Comparison of ENCODE assay signal across 10 cellular contexts in the genomic region with DNA sequence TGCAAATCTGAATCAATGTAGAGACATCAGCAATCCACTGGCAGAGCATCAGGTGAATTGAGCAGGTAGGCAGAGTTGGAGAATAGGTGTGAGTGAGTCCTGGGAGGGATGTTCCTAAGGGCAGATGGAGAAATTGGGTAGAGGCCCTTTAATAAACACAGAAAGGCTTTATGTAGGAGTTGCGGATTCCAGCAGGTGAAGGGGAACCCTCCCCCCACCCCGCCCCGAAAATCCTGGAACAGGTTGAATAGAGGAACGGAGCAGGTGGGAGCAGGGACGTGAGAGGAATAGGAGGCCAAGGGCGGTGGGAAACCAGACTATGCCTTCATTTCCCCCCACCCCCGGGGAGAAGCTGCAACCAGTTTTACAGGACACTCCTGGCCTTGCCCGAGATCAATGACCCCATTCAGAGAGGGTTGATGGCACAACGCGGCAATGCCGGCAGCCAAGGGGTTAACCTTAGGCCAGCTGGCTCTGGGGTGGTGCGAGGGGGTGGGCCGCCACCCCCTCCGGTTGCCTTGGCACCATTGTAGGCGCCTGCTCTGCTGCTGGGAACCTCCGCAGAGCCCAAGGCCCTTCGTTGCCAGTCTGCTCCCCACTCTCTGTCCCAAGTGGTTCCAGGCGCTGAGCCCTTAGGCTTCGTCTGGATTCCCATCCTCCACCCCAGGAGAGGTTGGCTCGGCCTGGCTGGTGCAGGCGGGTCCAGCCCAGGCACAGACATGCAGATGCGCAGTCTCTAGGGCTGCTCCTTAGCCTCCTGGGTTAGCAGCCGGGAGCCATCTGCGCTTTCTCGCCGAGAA. TPM values are rescaled to one million over a fixed set of nuclear protein-coding genes. Genes with fewer than 3 reads are reported as not detected.
DNase-seq lines count a peak whose midpoint lies in the region; ATAC-seq lines count a peak whose summit lies in the region.
"Had no signal": no experiment of that assay in that cellular context is flagged by ENCODE, and none has a peak within 500 bp of the region (broad histone marks: within the 10 kb centered on the region; RNA-seq: fewer than 3 reads in every experiment).

No MANE protein-coding gene starts in this region.

- H3K27ac Mint-ChIP-seq in activated CD8-positive, alpha-beta T cell treated with anti-CD3 and anti-CD28 coated beads, Interleukin-2, amount 10 ng/mL, durations not matched to agents 7 days and 5 days: no peak overlapping the region

- peaks cover 35% of the 10 kb centered on the region for H3K27me3 Mint-ChIP-seq in activated CD8-positive, alpha-beta T cell treated with anti-CD3 and anti-CD28 coated beads, Interleukin-2, amount 10 ng/mL, durations not matched to agents 7 days and 5 days (ENCODE audit: low read depth)

- H3K36me3 ChIP-seq in Karpas-422 (ENCODE audit: insufficient read depth, low read length): no peaks in the 10 kb centered on the region
- H3K36me3 ChIP-seq: neutrophil had no signal

- no peaks in the 10 kb centered on the region for H3K9me3 Mint-ChIP-seq in activated CD8-positive, alpha-beta T cell treated with anti-CD3 and anti-CD28 coated beads, Interleukin-2, amount 10 ng/mL, durations not matched to agents 7 days and 5 days (ENCODE audit: insufficient read depth)

- H3K4me3 ChIP-seq in Karpas-422 (ENCODE audit: low read length): no peak overlapping the region

- H3K4me1 ChIP-seq in Karpas-422 (ENCODE audit: low read length): peaks cover 23% of the 10 kb centered on the region

- no peaks in the 10 kb centered on the region for H3K9me2 ChIP-seq in Karpas-422 (replicated peaks; ENCODE audit: insufficient read depth, low read length)

- 0 out of 2 replicates have a peak, but pooled peaks cover 4% of the 10 kb centered on the region for H4K20me1 ChIP-seq in Karpas-422 (ENCODE audit: insufficient read depth, low read depth, low read length)

- no peaks in the 10 kb centered on the region for H3K79me2 ChIP-seq in Karpas-422 (ENCODE audit: low read length)

- H3K9ac ChIP-seq in Karpas-422 (ENCODE audit: low read length): no peak overlapping the region

- peak overlapping the region; percentile 31 for H3K4me2 ChIP-seq in Karpas-422 (ENCODE audit: low read depth, low read length, poor library complexity, severe bottlenecking)

- intact Hi-C loops in left cardiac atrium (cut with DNase I) (no loop called here), posterior cingulate gyrus (cut with DNase I) (loop anchor here (1.0 to 2.0 kb wide), 2 partner anchors 19 to 87 kb away; no protein-coding TSS in a partner anchor)

- H3K4me1 Mint-ChIP-seq in activated CD8-positive, alpha-beta T cell treated with anti-CD3 and anti-CD28 coated beads, Interleukin-2, amount 10 ng/mL, durations not matched to agents 7 days and 5 days (ENCODE audit: low read depth): peaks cover 17% of the 10 kb centered on the region

- H2AFZ ChIP-seq in Karpas-422 (ENCODE audit: low read length): no peak overlapping the region

- H3K27me3 ChIP-seq in Karpas-422 (ENCODE audit: low read length): no peaks in the 10 kb centered on the region

- H3K27ac ChIP-seq in Karpas-422 (ENCODE audit: low read length): no peak overlapping the region
- H3K27ac ChIP-seq: HL-60, neutrophil had no signal

- H3K36me3 Mint-ChIP-seq in activated CD8-positive, alpha-beta T cell treated with anti-CD3 and anti-CD28 coated beads, Interleukin-2, amount 10 ng/mL, durations not matched to agents 7 days and 5 days (ENCODE audit: low read depth): no peaks in the 10 kb centered on the region

- no peaks in the 10 kb centered on the region for H3K9me3 ChIP-seq in Karpas-422 (ENCODE audit: low read length)
- H3K9me3 ChIP-seq: neutrophil had no signal

- CTCF ChIA-PET in activated CD8-positive, alpha-beta T cell treated with anti-CD3 and anti-CD28 coated beads, Interleukin-2, amount 10 ng/mL, durations not matched to agents 7 days and 5 days (lab: Charles Lee): interaction anchor here (1.1 to 3.3 kb wide), 2 partner anchors 96 to 97 kb away, joined by 3 to 19 read pairs; no protein-coding TSS in a partner anchor

- H3K4me3 Mint-ChIP-seq in activated CD8-positive, alpha-beta T cell treated with anti-CD3 and anti-CD28 coated beads, Interleukin-2, amount 10 ng/mL, durations not matched to agents 7 days and 5 days: no peak overlapping the region

- DNase-seq in COLO829 (ENCODE audit: low spot score): peak; percentile 37
- DNase-seq in Karpas-422: no peak
- DNase-seq in activated CD8-positive, alpha-beta T cell treated with anti-CD3 and anti-CD28 coated beads, Interleukin-2, amount 10 ng/mL, durations not matched to agents 7 days and 5 days: no peak
- DNase-seq in left cardiac atrium: no peak
- DNase-seq in posterior cingulate gyrus: peak; percentile 57 to 96 (median 72)
- no peak for DNase-seq in Kasumi-1 (lab: John Stamatoyannopoulos, UW)
- DNase-seq in stimulated activated naive CD4-positive, alpha-beta T cell treated with Interleukin-2 at 50 U/mL for 16 hours (lab: John Stamatoyannopoulos, UW): no peak

- POLR2A ChIA-PET in activated CD8-positive, alpha-beta T cell treated with anti-CD3 and anti-CD28 coated beads, Interleukin-2, amount 10 ng/mL, durations not matched to agents 7 days and 5 days (lab: Charles Lee): interaction anchor here (1.0 to 1.2 kb wide), 2 partner anchors 11 to 60 kb away, joined by 3 read pairs; no protein-coding TSS in a partner anchor

- peak; percentile 9 for ATAC-seq in activated CD8-positive, alpha-beta T cell treated with anti-CD3 and anti-CD28 coated beads, Interleukin-2, amount 10 ng/mL, durations not matched to agents 7 days and 5 days
- ATAC-seq in left cardiac atrium: peak; percentile 78 to 84
- no peak for ATAC-seq in GM21825 (IDR thresholded peaks at IDR 0.05; ENCODE audit: unreplicated experiment)

RNA-seq across cellular contexts. Expression of gene RUNDC3A, which starts 0.8 kb away (rescaled TPM):
- total RNA-seq in Karpas-422 (2014; rRNA removed; shearing (Covaris generic); ENCODE audit: low replicate concordance): 1.5 and 2.3 TPM in 2 replicates
- under 1 TPM in 1 of 2 experiments, not detected in 1; 0.18 TPM for total RNA-seq in activated CD8-positive, alpha-beta T cell treated with anti-CD3 and anti-CD28 coated beads, Interleukin-2, amount 10 ng/mL, durations not matched to agents 7 days and 5 days
- 1 to 10 TPM in 1 of 2 donors, under 1 TPM in 1; 0.85 to 1.0 TPM for total RNA-seq in left cardiac atrium

RNA-seq across cellular contexts. Expression of gene SLC25A39, which starts 17.0 kb away (rescaled TPM):
- 78.7 and 163 TPM in 2 replicates for total RNA-seq in Karpas-422 (2014; rRNA removed; shearing (Covaris generic); ENCODE audit: low replicate concordance)
- total RNA-seq in activated CD8-positive, alpha-beta T cell treated with anti-CD3 and anti-CD28 coated beads, Interleukin-2, amount 10 ng/mL, durations not matched to agents 7 days and 5 days: 100 to 1,000 TPM; 140 to 141 TPM
- total RNA-seq in left cardiac atrium: 10 to 100 TPM; 60.9 to 62.5 TPM

RNA-seq across cellular contexts. Expression of gene GRN, which starts 37.5 kb away (rescaled TPM):
- total RNA-seq in Karpas-422 (2014; rRNA removed; shearing (Covaris generic); ENCODE audit: low replicate concordance): 194 and 327 TPM in 2 replicates
- total RNA-seq in activated CD8-positive, alpha-beta T cell treated with anti-CD3 and anti-CD28 coated beads, Interleukin-2, amount 10 ng/mL, durations not matched to agents 7 days and 5 days: 10 to 100 TPM; 45.6 to 46.7 TPM
- 100 to 1,000 TPM; 190 to 206 TPM for total RNA-seq in left cardiac atrium

RNA-seq across cellular contexts. Expression of gene SLC4A1, which starts 39.7 kb away (rescaled TPM):
- total RNA-seq in Karpas-422 (2014; rRNA removed; shearing (Covaris generic); ENCODE audit: low replicate concordance): 0.14 and 0.19 TPM in 2 replicates
- not detected for total RNA-seq in activated CD8-positive, alpha-beta T cell treated with anti-CD3 and anti-CD28 coated beads, Interleukin-2, amount 10 ng/mL, durations not matched to agents 7 days and 5 days
- under 1 TPM in 1 of 2 donors, not detected in 1; 0.63 TPM for total RNA-seq in left cardiac atrium

RNA-seq across cellular contexts. Expression of gene FAM171A2, which starts 56.1 kb away (rescaled TPM):
- 0.40 and 1.2 TPM in 2 replicates for total RNA-seq in Karpas-422 (2014; rRNA removed; shearing (Covaris generic); ENCODE audit: low replicate concordance)
- under 1 TPM; 0.37 to 0.45 TPM for total RNA-seq in activated CD8-positive, alpha-beta T cell treated with anti-CD3 and anti-CD28 coated beads, Interleukin-2, amount 10 ng/mL, durations not matched to agents 7 days and 5 days
- total RNA-seq in left cardiac atrium: 1 to 10 TPM; 1.2 to 2.4 TPM

Comparison
In these comparisons a context has a peak if more than half of its experiments do, and no peak if none do; other contexts are left out.
1. DNase-seq: peak in COLO829 (single experiment) and posterior cingulate gyrus (10 of 10); none in Karpas-422 (single experiment), activated CD8-positive, alpha-beta T cell treated with anti-CD3 and anti-CD28 coated beads, Interleukin-2, amount 10 ng/mL, durations not matched to agents 7 days and 5 days (single experiment), left cardiac atrium (single experiment), Kasumi-1 (0 of 2) and stimulated activated naive CD4-positive, alpha-beta T cell treated with Interleukin-2 at 50 U/mL for 16 hours (single experiment).